Comparison of ENCODE assay signal across 8 cellular contexts in the genomic region with DNA sequence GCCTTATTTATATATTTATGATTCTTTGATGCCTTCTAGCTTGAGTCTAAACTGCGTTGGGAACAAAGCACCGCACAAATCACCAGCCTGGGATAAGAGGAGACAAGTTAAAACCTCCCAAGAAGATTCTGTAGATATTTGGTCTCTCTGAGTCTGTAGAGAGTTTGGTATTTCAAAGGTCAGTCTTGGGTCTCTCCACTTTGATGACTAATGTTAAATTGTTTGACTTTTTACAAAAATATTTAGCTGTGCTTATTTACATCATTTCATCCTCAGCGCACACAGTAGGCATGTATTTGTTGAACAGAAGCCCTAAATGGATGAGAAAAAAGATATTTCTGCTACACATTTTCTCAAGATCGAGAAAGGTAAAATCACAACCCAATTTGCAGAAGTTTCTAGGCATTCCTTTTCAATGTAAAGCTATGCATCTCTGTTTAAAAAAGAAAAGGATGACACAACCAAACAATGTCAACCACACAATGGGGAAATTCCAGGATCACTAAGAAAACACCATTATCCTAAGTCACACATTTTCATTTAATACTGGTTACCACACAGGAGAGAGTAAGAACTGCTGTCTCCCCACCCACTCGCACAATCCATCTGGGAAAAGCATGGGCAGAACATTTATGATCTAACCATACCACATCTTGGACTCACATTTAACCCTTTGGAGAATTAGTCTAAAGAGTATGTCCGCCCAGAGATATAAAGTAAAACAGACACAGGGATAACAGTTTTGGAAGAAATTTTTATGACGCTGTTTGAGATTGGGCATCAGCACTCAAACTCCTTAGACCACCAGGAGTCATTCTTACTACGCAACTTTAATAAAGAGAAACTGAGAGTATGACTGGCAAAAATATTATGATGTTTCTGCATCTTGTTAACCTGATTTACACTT. TPM values are rescaled to one million over a fixed set of nuclear protein-coding genes. Genes with fewer than 3 reads are reported as not detected.
DNase-seq lines count a peak whose midpoint lies in the region; ATAC-seq, FAIRE-seq and TF ChIP-seq lines count a peak whose summit lies in the region.

No MANE protein-coding gene starts in this region.

- ATAC-seq in gastroesophageal sphincter (no peak), GM19324 (IDR thresholded peaks at IDR 0.05; ENCODE audit: low FRiP score, unreplicated experiment) (no peak)

- POLR2A ChIA-PET in activated CD4-positive, alpha-beta memory T cell treated with anti-CD3 and anti-CD28 coated beads for 36 hours (lab: Charles Lee) = interaction anchor here (0.6 to 3.3 kb wide), 20 partner anchors 9 to 303 kb away, joined by 3 to 24 read pairs (median 6); a partner anchor contains a TSS

- peak overlapping the region; percentile 98 for H3K27ac Mint-ChIP-seq in activated CD4-positive, alpha-beta memory T cell treated with anti-CD3 and anti-CD28 coated beads for 36 hours

- H3K4me3 Mint-ChIP-seq in activated CD4-positive, alpha-beta memory T cell treated with anti-CD3 and anti-CD28 coated beads for 36 hours = peak overlapping the region; percentile 97

- in situ Hi-C loops in ACHN (cut with HindIII; ENCODE audit: low pct_ligation_motif_present, low pct_unique_long_range_greater_than_20kb, low sequenced_read_pairs) = no loop called here

- peaks cover 5 to 59% (median 12%) of the 10 kb centered on the region in 3 donors for H3K4me1 ChIP-seq in gastroesophageal sphincter

- H3K4me3 ChIP-seq in gastroesophageal sphincter = peak overlapping the region; percentile 64 to 85
- H3K4me3 ChIP-seq in skeletal muscle cell (ENCODE audit: low read depth, low read length) = peak overlapping the region; percentile 87

- no peak for TF ChIP-seq EP300 in gastroesophageal sphincter (IDR thresholded peaks at IDR 0.05)

- peak in 1 of 4 experiments; percentile 10 for TF ChIP-seq CTCF in gastroesophageal sphincter (IDR thresholded peaks at IDR 0.05)

- H3K36me3 Mint-ChIP-seq in activated CD4-positive, alpha-beta memory T cell treated with anti-CD3 and anti-CD28 coated beads for 36 hours = peaks cover 53% of the 10 kb centered on the region

- peaks cover 49% of the 10 kb centered on the region for H3K4me1 Mint-ChIP-seq in activated CD4-positive, alpha-beta memory T cell treated with anti-CD3 and anti-CD28 coated beads for 36 hours (ENCODE audit: low read depth)

- DNase-seq in ACHN (peak; percentile 76), H54 (ENCODE audit: insufficient read length, low spot score) (peak; percentile 26), skeletal muscle cell (ENCODE audit: low read depth) (peak; percentile 93), HuH-7 (ENCODE audit: low spot score) (no peak), KG1 (lab: John Stamatoyannopoulos, UW) (no peak)
- DNase-seq in activated CD4-positive, alpha-beta memory T cell treated with anti-CD3 and anti-CD28 coated beads for 36 hours = peak; percentile 51

- no peaks in the 10 kb centered on the region for H3K9me3 Mint-ChIP-seq in activated CD4-positive, alpha-beta memory T cell treated with anti-CD3 and anti-CD28 coated beads for 36 hours

- intact Hi-C loops in activated CD4-positive, alpha-beta memory T cell treated with anti-CD3 and anti-CD28 coated beads for 36 hours (cut with micrococcal nuclease) = loop anchor here (1.0 to 2.0 kb wide), 7 partner anchors 19 to 303 kb away; a partner anchor contains a TSS

- 19 to 27% methylated on average over 8 of the region's 8 CpGs for WGBS in gastroesophageal sphincter (ENCODE audit: low coverage in 1 of 2), 2 donors

- H3K27me3 Mint-ChIP-seq in activated CD4-positive, alpha-beta memory T cell treated with anti-CD3 and anti-CD28 coated beads for 36 hours = no peaks in the 10 kb centered on the region

- CTCF ChIA-PET in activated CD4-positive, alpha-beta memory T cell treated with anti-CD3 and anti-CD28 coated beads for 36 hours (lab: Charles Lee) = interaction anchor here (0.6 to 3.1 kb wide), 37 partner anchors 9 to 303 kb away, joined by 3 to 35 read pairs (median 5); a partner anchor contains a TSS

- H3K27ac ChIP-seq in gastroesophageal sphincter = peak overlapping the region; percentile 66 to 95 (median 92)

- FAIRE-seq in H54 (lab: Jason Lieb, UNC) = peak; percentile 30

- no peak for TF ChIP-seq POLR2A in H54 (IDR thresholded peaks at IDR 0.05; ENCODE audit: low read depth, low read length)
- TF ChIP-seq POLR2A in gastroesophageal sphincter (IDR thresholded peaks at IDR 0.05) = no peak

- H3K36me3 ChIP-seq in gastroesophageal sphincter = no peaks in the 10 kb centered on the region

- no peaks in the 10 kb centered on the region for H3K27me3 ChIP-seq in gastroesophageal sphincter

- no peaks in the 10 kb centered on the region for H3K9me3 ChIP-seq in gastroesophageal sphincter

RNA-seq across cellular contexts. Expression of a gene that starts 4.4 kb away (rescaled TPM):
- total RNA-seq in activated CD4-positive, alpha-beta memory T cell treated with anti-CD3 and anti-CD28 coated beads for 36 hours = 100 to 1,000 TPM; 131 to 132 TPM
- total RNA-seq in gastroesophageal sphincter = 10 to 100 TPM; 19.7 to 51.1 (median 33.8) TPM

Comparison
In these comparisons a context has a peak if more than half of its experiments do, and no peak if none do; other contexts are left out.
1. DNase-seq: peak in ACHN (single experiment), H54 (single experiment), activated CD4-positive, alpha-beta memory T cell treated with anti-CD3 and anti-CD28 coated beads for 36 hours (single experiment) and skeletal muscle cell (single experiment); none in HuH-7 (single experiment) and KG1 (single experiment).